ENCODE assay signal across 8 cellular contexts in the genomic region with DNA sequence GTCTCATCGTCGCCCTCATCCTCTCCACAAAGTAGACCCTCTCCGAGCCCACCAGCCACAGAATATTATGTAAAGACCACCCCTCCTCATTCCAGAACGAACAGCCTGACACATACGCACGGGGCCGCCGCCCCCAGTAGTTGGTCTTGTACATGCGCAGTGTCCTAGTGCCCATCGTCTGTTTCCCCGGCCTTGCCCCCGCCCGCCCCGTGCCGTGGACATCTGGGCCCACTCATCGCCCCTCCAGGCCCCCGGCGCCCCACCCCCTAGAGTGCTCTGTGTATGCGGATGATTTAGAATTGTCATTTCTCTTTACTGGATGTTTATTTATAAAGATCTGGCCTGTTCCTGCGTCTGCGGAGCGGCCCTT. TPM values are rescaled to one million over a fixed set of nuclear protein-coding genes. Genes with fewer than 3 reads are reported as not detected.
DNase-seq lines count a peak whose midpoint lies in the region; TF ChIP-seq lines count a peak whose summit lies in the region.

No MANE protein-coding gene starts in this region.

- no peak for DNase-seq in BE2C
- DNase-seq in effector memory CD4-positive, alpha-beta T cell = no peak
- DNase-seq in stimulated activated CD4-positive, alpha-beta T cell treated with anti-CD3 and anti-CD28 coated beads, Interleukin-4, amount 100 ng/mL, for 24 hours = no peak
- DNase-seq in stimulated activated CD4-positive, alpha-beta T cell treated with anti-CD3 and anti-CD28 coated beads, Interleukin-15, amount 100 ng/mL, for 24 hours = no peak
- no peak for DNase-seq in GM10266 (ENCODE audit: extremely low spot score)
- DNase-seq in NCI-H510A treated with DMSO at 0.1 percent for 48 hours (lab: John Stamatoyannopoulos, UW) = no peak

- H3K4me3 ChIP-seq in BE2C (ENCODE audit: low read depth, low read length) (peak overlapping the region; percentile 9; the same call in 1 of the 2 replicates), OCI-LY3 (ENCODE audit: low read length) (peak overlapping the region; percentile 95), neuron (ENCODE audit: low read length) (peak overlapping the region; percentile 73)
- H3K4me3 ChIP-seq in effector memory CD4-positive, alpha-beta T cell (ENCODE audit: insufficient read depth, low read depth, low read length, poor library complexity, severe bottlenecking) = no peak overlapping the region

- H2AFZ ChIP-seq in OCI-LY3 (ENCODE audit: low read depth, low read length) (no peak overlapping the region), neuron (ENCODE audit: low read depth, low read length) (no peak overlapping the region)

- H3K4me2 ChIP-seq in OCI-LY3 (ENCODE audit: low read length) = peak overlapping the region; percentile 69

- H3K27ac ChIP-seq in OCI-LY3 (ENCODE audit: low read length) = no peak overlapping the region
- H3K27ac ChIP-seq in effector memory CD4-positive, alpha-beta T cell (ENCODE audit: insufficient read depth, low read length, poor library complexity, severe bottlenecking) = peak overlapping the region; percentile 55

- H3K9me3 ChIP-seq in BE2C (no peaks in the 10 kb centered on the region), OCI-LY3 (ENCODE audit: insufficient read depth, low read length) (no peaks in the 10 kb centered on the region), neuron (ENCODE audit: low read length) (no peaks in the 10 kb centered on the region)
- no peaks in the 10 kb centered on the region for H3K9me3 ChIP-seq in effector memory CD4-positive, alpha-beta T cell (ENCODE audit: control insufficient read depth, low read length)

- H3K79me2 ChIP-seq in OCI-LY3 (ENCODE audit: low read length) = peaks cover 61% of the 10 kb centered on the region

- H3K27me3 ChIP-seq in BE2C (no peaks in the 10 kb centered on the region), OCI-LY3 (ENCODE audit: low read depth, low read length) (no peaks in the 10 kb centered on the region), neuron (ENCODE audit: insufficient read depth, low read length) (no peaks in the 10 kb centered on the region)
- H3K27me3 ChIP-seq in effector memory CD4-positive, alpha-beta T cell (replicated peaks; ENCODE audit: control insufficient read depth, insufficient read depth, low read length, poor library complexity, severe bottlenecking) = no peaks in the 10 kb centered on the region

- H3K36me3 ChIP-seq in BE2C = peaks cover 28% of the 10 kb centered on the region
- H3K36me3 ChIP-seq in OCI-LY3 (replicated peaks; ENCODE audit: low read depth, low read length) = peaks cover 14% of the 10 kb centered on the region
- peaks cover 24% of the 10 kb centered on the region for H3K36me3 ChIP-seq in effector memory CD4-positive, alpha-beta T cell (ENCODE audit: control insufficient read depth, insufficient read depth, low read length)
- H3K36me3 ChIP-seq in neuron (ENCODE audit: insufficient read depth, low read length) = peaks cover 25% of the 10 kb centered on the region

- peaks cover 53% of the 10 kb centered on the region for H4K20me1 ChIP-seq in OCI-LY3 (ENCODE audit: insufficient read depth, low read length)

- H3K4me1 ChIP-seq in BE2C (peaks cover 3% of the 10 kb centered on the region; the same call in 1 of the 2 replicates), OCI-LY3 (ENCODE audit: low read length) (peaks cover 33% of the 10 kb centered on the region), neuron (ENCODE audit: insufficient read depth, low read length) (peaks cover 37% of the 10 kb centered on the region)
- H3K4me1 ChIP-seq in effector memory CD4-positive, alpha-beta T cell (ENCODE audit: control insufficient read depth, insufficient read depth, low read length, poor library complexity, severe bottlenecking) = peaks cover 55% of the 10 kb centered on the region

- TF ChIP-seq CTCF in BE2C (IDR thresholded peaks at IDR 0.05; ENCODE audit: low read depth, low read length) = no peak
- TF ChIP-seq CTCF in OCI-LY3 (IDR thresholded peaks at IDR 0.05; ENCODE audit: low read depth, low read length) = no peak
- TF ChIP-seq CTCF in GM10266 (IDR thresholded peaks at IDR 0.05; ENCODE audit: control insufficient read depth, insufficient read depth, low read depth, missing control alignments) = no peak

- no peak overlapping the region for H3K9ac ChIP-seq in OCI-LY3 (ENCODE audit: low read length)

RNA-seq across cellular contexts. Expression of a gene that starts 0.5 kb away (rescaled TPM):
- polyA plus RNA-seq in BE2C (2012; ENCODE audit: insufficient read depth, insufficient read length, low read depth) = 39.4 TPM

RNA-seq across cellular contexts. Expression of a gene that starts 5.9 kb away (rescaled TPM):
- polyA plus RNA-seq in BE2C (2012; ENCODE audit: insufficient read depth, insufficient read length, low read depth) = 645 TPM

RNA-seq across cellular contexts. Expression of a gene that starts 11.5 kb away (rescaled TPM):
- 4.7 TPM for polyA plus RNA-seq in BE2C (2012; ENCODE audit: insufficient read depth, insufficient read length, low read depth)

RNA-seq across cellular contexts. Expression of a gene that starts 18.1 kb away (rescaled TPM):
- polyA plus RNA-seq in BE2C (2012; ENCODE audit: insufficient read depth, insufficient read length, low read depth) = 52.4 TPM

RNA-seq across cellular contexts. Expression of a gene that starts 44.8 kb away (rescaled TPM):
- polyA plus RNA-seq in BE2C (2012; ENCODE audit: insufficient read depth, insufficient read length, low read depth) = 27.6 TPM
